In genomic region chr17:43832976-43833829, GRCh38 we compare ENCODE assay signal across 8 cellular contexts. TPM values are rescaled to one million over a fixed set of nuclear protein-coding genes. Genes with fewer than 3 reads are reported as not detected.
A peak's percentile ranks its signal among the peaks of the same experiment; 100 is the strongest.
DNase-seq lines count a peak whose midpoint lies in the region; ATAC-seq, FAIRE-seq and TF ChIP-seq lines count a peak whose summit lies in the region.

MPP3 (minus strand) TSS chr17:43833146; CDS start chr17:43831906, 1,240 bp downstream.

- no peak within 1 kb of the TSS for H3K27ac Mint-ChIP-seq in CD4-positive, alpha-beta T cell

- WGBS in heart left ventricle, 4 donors: 2 to 5% (median 3%) methylated on average over 38 to 85 of the region's 87 CpGs
- 1 to 4% (median 2%) methylated on average over 21 to 70 of the region's 87 CpGs for WGBS in ovary, 3 donors

- in situ Hi-C loops in SK-MEL-5 (cut with HindIII; ENCODE audit: low pct_unique_long_range_greater_than_20kb, low sequenced_read_pairs): no loop called here

- no peaks in the 10 kb centered on the region for H3K36me3 Mint-ChIP-seq in CD4-positive, alpha-beta T cell (ENCODE audit: low read depth)

- H3K4me1 ChIP-seq in heart left ventricle (peaks cover 0 to 54% (median 15%) of the 10 kb centered on the region in 12 donors), ovary (ENCODE audit: insufficient read depth) (peaks cover 7% of the 10 kb centered on the region)

- DNase-seq in CD4-positive, alpha-beta T cell: peak; percentile 5 to 59 (median 36)
- DNase-seq in HuH-7.5 (ENCODE audit: low spot score) (peak; percentile 77), SK-MEL-5 (ENCODE audit: low read depth, low spot score) (peak; percentile 64), amygdala (lab: John Stamatoyannopoulos, UW) (peak in 32 of 56 donors; percentile 5 to 85 (median 31)), heart left ventricle (peak; percentile 72 to 86 (median 80)), ovary (peak; percentile 59 to 74 (median 64)), urothelium cell line (ENCODE audit: low spot score) (peak; percentile 95)

- H3K4me3 Mint-ChIP-seq in CD4-positive, alpha-beta T cell: peak within 1 kb of the TSS; percentile 91

- H3K4me3 ChIP-seq in heart left ventricle: peak within 1 kb of the TSS; percentile 64 to 93 (median 78)
- H3K4me3 ChIP-seq in ovary: peak within 1 kb of the TSS; percentile 63

- no peaks in the 10 kb centered on the region for H3K9me3 Mint-ChIP-seq in CD4-positive, alpha-beta T cell

- POLR2A ChIA-PET in CD4-positive, alpha-beta T cell (lab: Charles Lee): no interaction called here

- CTCF ChIA-PET in CD4-positive, alpha-beta T cell (lab: Charles Lee): no interaction called here

- no peak for TF ChIP-seq CTCF in CD4-positive, alpha-beta T cell (IDR thresholded peaks at IDR 0.05)
- TF ChIP-seq CTCF in heart left ventricle (IDR thresholded peaks at IDR 0.05): no peak
- no peak for TF ChIP-seq CTCF in ovary (IDR thresholded peaks at IDR 0.05)

- H3K36me3 ChIP-seq in heart left ventricle: peaks cover 0 to 28% (median 17%) of the 10 kb centered on the region in 9 donors
- H3K36me3 ChIP-seq in ovary: no peaks in the 10 kb centered on the region

- H3K9me3 ChIP-seq in CD4-positive, alpha-beta T cell (ENCODE audit: control insufficient read depth, low read length): no peaks in the 10 kb centered on the region
- no peaks in the 10 kb centered on the region for H3K9me3 ChIP-seq in heart left ventricle
- no peaks in the 10 kb centered on the region for H3K9me3 ChIP-seq in ovary

- peaks cover 12% of the 10 kb centered on the region for H3K4me1 Mint-ChIP-seq in CD4-positive, alpha-beta T cell (ENCODE audit: low read depth)

- intact Hi-C loops in CD4-positive, alpha-beta T cell (cut with DNase I, micrococcal nuclease): no loop called here
- intact Hi-C loops in heart left ventricle (cut with DNase I): loop anchor here in 8 of 10 donors (2.0 to 10.0 kb wide), 4 partner anchors 48 to 56 kb away; partner anchors contain the start of genes CFAP97D1 (in 4 of the 8) and DUSP3 (in 4 of the 8)
- intact Hi-C loops in ovary (cut with DNase I): no loop called here

- H3K27ac ChIP-seq in CD4-positive, alpha-beta T cell (ENCODE audit: low read depth, low read length): no peak within 1 kb of the TSS
- H3K27ac ChIP-seq in heart left ventricle: peak within 1 kb of the TSS; percentile 66 to 96 (median 83)
- H3K27ac ChIP-seq in ovary: no peak within 1 kb of the TSS

- peak; percentile 81 to 89 for TF ChIP-seq POLR2A in heart left ventricle (IDR thresholded peaks at IDR 0.05)
- peak; percentile 29 for TF ChIP-seq POLR2A in ovary (IDR thresholded peaks at IDR 0.05)

- no peak for TF ChIP-seq EP300 in ovary (IDR thresholded peaks at IDR 0.05)

- H3K27me3 ChIP-seq in CD4-positive, alpha-beta T cell (ENCODE audit: control insufficient read depth, insufficient read depth, low read length): peaks cover 18% of the 10 kb centered on the region
- H3K27me3 ChIP-seq in heart left ventricle (no peaks in the 10 kb centered on the region), ovary (no peaks in the 10 kb centered on the region)

- ATAC-seq in CD4-positive, alpha-beta T cell (ENCODE audit: poor library complexity): peak; percentile 95
- ATAC-seq in heart left ventricle: peak; percentile 24 to 84 (median 74)
- no peak for ATAC-seq in GM21423 (IDR thresholded peaks at IDR 0.05; ENCODE audit: unreplicated experiment)

- peaks cover 55% of the 10 kb centered on the region for H3K27me3 Mint-ChIP-seq in CD4-positive, alpha-beta T cell

- FAIRE-seq in urothelium cell line (lab: Jason Lieb, UNC): peak; percentile 56

RNA-seq across cellular contexts. Expression of gene MPP3, which starts in this region (rescaled TPM):
- total RNA-seq in CD4-positive, alpha-beta T cell: under 1 TPM in 1 of 2 experiments, not detected in 1; 0.14 TPM
- total RNA-seq in SK-MEL-5 (2014; rRNA removed; shearing (Covaris generic)): 4.0 and 6.3 TPM in 2 replicates
- 2.3 and 6.1 TPM in 2 replicates for polyA plus RNA-seq in SK-MEL-5 (2015; cell fraction: cytosol; rRNA removed)
- polyA plus RNA-seq in SK-MEL-5 (2015; cell fraction: nucleus; rRNA removed): 20.2 and 45.3 TPM in 2 replicates
- total RNA-seq in heart left ventricle (10 to 100 TPM; 13.8 to 70.2 (median 25.3) TPM), ovary (10 to 100 TPM in 1 of 7 donors, 1 to 10 TPM in 6; 2.7 to 17.2 (median 4.4) TPM)
- polyA plus RNA-seq in heart left ventricle (10 to 100 TPM; 40.0 to 45.4 TPM), ovary (1 to 10 TPM; 2.7 to 2.9 TPM)

Comparison
In these comparisons a context has a peak if more than half of its experiments do, and no peak if none do; other contexts are left out.
1. RNA of gene MPP3 (polyA plus RNA-seq): 40.0 to 45.4 TPM in heart left ventricle; 2.7 to 2.9 TPM in ovary; every median in the first group is over 10 times any median in the second.
2. Peak in DNase-seq and ATAC-seq in CD4-positive, alpha-beta T cell; RNA of the gene not detected or under 1 TPM.
3. DNase-seq: peak in every context shown above with its lines; median percentile 95 in urothelium cell line; 80 in heart left ventricle; 77 in HuH-7.5; 64 in SK-MEL-5; 64 in ovary; 36 in CD4-positive, alpha-beta T cell; 31 in amygdala.
4. H3K27ac ChIP-seq: peak in heart left ventricle (12 of 12); none in CD4-positive, alpha-beta T cell (single experiment) and ovary (0 of 2).
5. intact Hi-C loops: an anchor here in heart left ventricle (2.0 to 10.0 kb wide); none called in CD4-positive, alpha-beta T cell and ovary.